9 cellular contexts compared by ENCODE assay signal in genomic region chr4:85779165-85779564, GRCh38.
A peak's percentile ranks its signal among the peaks of the same experiment; 100 is the strongest.
DNase-seq lines count a peak whose midpoint lies in the region; ATAC-seq and TF ChIP-seq lines count a peak whose summit lies in the region.
"Had no signal": no experiment of that assay in that cellular context is flagged by ENCODE, and none has a peak within 500 bp of the region (broad histone marks: within the 10 kb centered on the region; RNA-seq: fewer than 3 reads in every experiment).

No MANE protein-coding gene starts in this region.

- TF ChIP-seq POLR2A in tibial nerve (IDR thresholded peaks at IDR 0.05) = no peak

- H3K4me3 ChIP-seq in left ventricle myocardium inferior (peak overlapping the region; percentile 51), tibial nerve (peak overlapping the region in 1 of 4 donors; percentile 8)

- no peak for TF ChIP-seq EP300 in tibial nerve (IDR thresholded peaks at IDR 0.05)

- H3K27ac ChIP-seq in left ventricle myocardium inferior (replicated peaks) (peak overlapping the region; percentile 70), tibial nerve (peak overlapping the region; percentile 4 to 62 (median 22))

- intact Hi-C loops in left ventricle myocardium inferior (cut with micrococcal nuclease) = no loop called here

- H3K9me3 ChIP-seq in left ventricle myocardium inferior (replicated peaks) (no peaks in the 10 kb centered on the region), tibial nerve (no peaks in the 10 kb centered on the region)

- ATAC-seq in GM21786 (IDR thresholded peaks at IDR 0.05; ENCODE audit: unreplicated experiment) (peak; percentile 26), HG02884 (IDR thresholded peaks at IDR 0.05; ENCODE audit: unreplicated experiment) (no peak)

- H3K27me3 ChIP-seq in left ventricle myocardium inferior (ENCODE audit: low read depth) = no peaks in the 10 kb centered on the region
- no peaks in the 10 kb centered on the region for H3K27me3 ChIP-seq in tibial nerve

- H3K4me1 ChIP-seq in left ventricle myocardium inferior = peaks cover 55% of the 10 kb centered on the region
- peaks cover 0 to 42% (median 9%) of the 10 kb centered on the region in 4 donors for H3K4me1 ChIP-seq in tibial nerve

- TF ChIP-seq CTCF in left ventricle myocardium inferior (IDR thresholded peaks at IDR 0.05; ENCODE audit: borderline replicate concordance) (no peak), tibial nerve (IDR thresholded peaks at IDR 0.05) (no peak)

- DNase-seq in RPMI7951 (ENCODE audit: low read depth) (peak; percentile 53), left ventricle myocardium inferior (no peak), tibial nerve (ENCODE audit: low spot score in 2 of 2) (no peak), NCI-H2196 (lab: John Stamatoyannopoulos, UW; ENCODE audit: unreplicated experiment) (no peak)
- DNase-seq in activated CD4-positive, CD25-positive, alpha-beta regulatory T cell treated with anti-CD3 and anti-CD28 coated beads, Interleukin-2, amount 50 U/mL, for 72 hours = no peak
- no peak for DNase-seq in activated CD4-positive, alpha-beta T cell treated with anti-CD3 and anti-CD28 coated beads, Interleukin-2, amount 50 U/mL, for 1 hour
- DNase-seq: nucleus accumbens had no signal

- H3K36me3 ChIP-seq in left ventricle myocardium inferior (no peaks in the 10 kb centered on the region), tibial nerve (no peaks in the 10 kb centered on the region)
